In genomic region chr14:74956000-74956279, GRCh38 we compare ENCODE assay signal across 9 cellular contexts. TPM values are rescaled to one million over a fixed set of nuclear protein-coding genes. Genes with fewer than 3 reads are reported as not detected.
A peak's percentile ranks its signal among the peaks of the same experiment; 100 is the strongest.
DNase-seq lines count a peak whose midpoint lies in the region; ATAC-seq and TF ChIP-seq lines count a peak whose summit lies in the region.
"Had no signal": no experiment of that assay in that cellular context is flagged by ENCODE, and none has a peak within 500 bp of the region (broad histone marks: within the 10 kb centered on the region; RNA-seq: fewer than 3 reads in every experiment).

No MANE protein-coding gene starts in this region.

- POLR2A ChIA-PET in CD8-positive, alpha-beta memory T cell (lab: Charles Lee) = no interaction called here
- POLR2A ChIA-PET in Panc1 (lab: Charles Lee) = no interaction called here

- H3K27me3 ChIP-seq in CD8-positive, alpha-beta memory T cell (ENCODE audit: insufficient read depth, low read length, poor library complexity, severe bottlenecking) = peaks cover 10% of the 10 kb centered on the region
- H3K27me3 ChIP-seq in Panc1 (ENCODE audit: control insufficient read depth, insufficient read depth, low read length) = no peaks in the 10 kb centered on the region
- H3K27me3 ChIP-seq in esophagus squamous epithelium = no peaks in the 10 kb centered on the region
- H3K27me3 ChIP-seq in rectal smooth muscle tissue (ENCODE audit: control insufficient read depth, insufficient read depth, low read length) = peaks cover 2% of the 10 kb centered on the region

- no peak overlapping the region for H3K27ac ChIP-seq in CD8-positive, alpha-beta memory T cell (ENCODE audit: low read depth, low read length)
- H3K27ac ChIP-seq in Panc1 (ENCODE audit: low read length) = no peak overlapping the region
- H3K27ac ChIP-seq in esophagus squamous epithelium = peak overlapping the region in 2 of 4 donors; percentile 59 to 64
- no peak overlapping the region for H3K27ac ChIP-seq in rectal smooth muscle tissue (ENCODE audit: low read depth, low read length)

- H3K9ac ChIP-seq in rectal smooth muscle tissue (ENCODE audit: low read length) = no peak overlapping the region

- H3K27me3 Mint-ChIP-seq in CD8-positive, alpha-beta memory T cell = peaks cover 14 to 17% of the 10 kb centered on the region in 2 donors

- intact Hi-C loops in Panc1 (cut with micrococcal nuclease; ENCODE audit: unreplicated experiment) = no loop called here
- intact Hi-C loops in esophagus squamous epithelium (cut with DNase I) = no loop called here

- H3K9me3 Mint-ChIP-seq in CD8-positive, alpha-beta memory T cell = no peaks in the 10 kb centered on the region

- no peaks in the 10 kb centered on the region for H3K4me1 ChIP-seq in CD8-positive, alpha-beta memory T cell (ENCODE audit: insufficient read depth, low read length)
- H3K4me1 ChIP-seq in Panc1 (ENCODE audit: control insufficient read depth, insufficient read depth, low read length) = peaks cover 5% of the 10 kb centered on the region; the same call in 1 of the 2 replicates
- peaks cover 21 to 50% (median 31%) of the 10 kb centered on the region in 3 donors for H3K4me1 ChIP-seq in esophagus squamous epithelium
- H3K4me1 ChIP-seq in rectal smooth muscle tissue (ENCODE audit: control insufficient read depth, insufficient read depth, low read length) = peaks cover 3% of the 10 kb centered on the region

- H3K36me3 Mint-ChIP-seq in CD8-positive, alpha-beta memory T cell = no peaks in the 10 kb centered on the region

- H3K4me3 Mint-ChIP-seq in CD8-positive, alpha-beta memory T cell = peak overlapping the region in 6 of 7 donors; percentile 23 to 68 (median 56)

- H3K4me1 Mint-ChIP-seq in CD8-positive, alpha-beta memory T cell = peaks cover 2 to 4% (median 3%) of the 10 kb centered on the region in 3 donors

- ATAC-seq in Panc1 = no peak
- no peak for ATAC-seq in GM21447 (IDR thresholded peaks at IDR 0.05; ENCODE audit: unreplicated experiment)
- ATAC-seq in HG02678 (IDR thresholded peaks at IDR 0.05; ENCODE audit: unreplicated experiment) = no peak

- CTCF ChIA-PET in CD8-positive, alpha-beta memory T cell (lab: Charles Lee) = no interaction called here
- CTCF ChIA-PET in Panc1 (lab: Charles Lee) = no interaction called here

- TF ChIP-seq POLR2A in esophagus squamous epithelium (IDR thresholded peaks at IDR 0.05) = no peak

- H3K27ac Mint-ChIP-seq in CD8-positive, alpha-beta memory T cell = no peak overlapping the region

- in situ Hi-C loops in Panc1 (cut with HindIII; ENCODE audit: low pct_unique_long_range_greater_than_20kb, low sequenced_read_pairs) = no loop called here

- no TSS peak for BruUV-seq in Panc1 (replicated peaks; lab: Mats Ljungman, UMichigan)

- no peaks in the 10 kb centered on the region for H3K9me3 ChIP-seq in CD8-positive, alpha-beta memory T cell (ENCODE audit: low read length)
- H3K9me3 ChIP-seq in Panc1 (ENCODE audit: control insufficient read depth, insufficient read depth, low read depth, low read length) = no peaks in the 10 kb centered on the region
- no peaks in the 10 kb centered on the region for H3K9me3 ChIP-seq in esophagus squamous epithelium

- no peak overlapping the region for H3K4me3 ChIP-seq in CD8-positive, alpha-beta memory T cell (ENCODE audit: low read length)
- H3K4me3 ChIP-seq in Panc1 (ENCODE audit: low read depth in 2 of 2, low read length in 2 of 2) (peak overlapping the region; percentile 47 to 53), esophagus squamous epithelium (peak overlapping the region; percentile 45 to 78 (median 54)), rectal smooth muscle tissue (ENCODE audit: low read length) (peak overlapping the region; percentile 58)

- 77 to 80% methylated on average over 1 to 4 of the region's 9 CpGs for WGBS in esophagus squamous epithelium, 2 donors

- DNase-seq in CD8-positive, alpha-beta memory T cell = no peak
- DNase-seq in Panc1 (ENCODE audit: low read depth, low spot score) (no peak), esophagus squamous epithelium (lab: John Stamatoyannopoulos, UW) (no peak), dermis blood vessel endothelial cell (no peak), H4 (ENCODE audit: low spot score) (no peak)
- DNase-seq: activated CD8-positive, alpha-beta memory T cell treated with anti-CD3 and anti-CD28 coated beads, Interleukin-2, amount 50 U/mL, for 4 hours had no signal

- TF ChIP-seq CTCF in Panc1 (IDR thresholded peaks at IDR 0.05) (no peak), esophagus squamous epithelium (IDR thresholded peaks at IDR 0.05) (no peak)

- H3K36me3 ChIP-seq in CD8-positive, alpha-beta memory T cell (ENCODE audit: insufficient read depth, low read length) = no peaks in the 10 kb centered on the region
- no peaks in the 10 kb centered on the region for H3K36me3 ChIP-seq in Panc1 (ENCODE audit: control insufficient read depth, insufficient read depth, low read length)
- no peaks in the 10 kb centered on the region for H3K36me3 ChIP-seq in esophagus squamous epithelium
- H3K36me3 ChIP-seq in rectal smooth muscle tissue (ENCODE audit: control insufficient read depth, insufficient read depth, low read length) = no peaks in the 10 kb centered on the region

RNA-seq across cellular contexts. Expression of gene PGF, which starts 0.5 kb away (rescaled TPM):
- total RNA-seq in CD8-positive, alpha-beta memory T cell = under 1 TPM in 1 of 2 experiments, not detected in 1; 0.29 TPM
- not detected for polyA plus RNA-seq in CD8-positive, alpha-beta memory T cell
- total RNA-seq in Panc1 (2021; ENCODE audit: unreplicated experiment) = 7.3 TPM
- 24.9 TPM for polyA plus RNA-seq in Panc1 (2012; ENCODE audit: insufficient read length)
- total RNA-seq in esophagus squamous epithelium = 10 to 100 TPM in 1 of 4 donors, 1 to 10 TPM in 3; 1.6 to 42.3 (median 6.2) TPM
- total RNA-seq in dermis blood vessel endothelial cell = 126 and 252 TPM in 2 replicates
- total RNA-seq in H4 (2014; rRNA removed; shearing (Covaris generic)) = 2.6 and 3.1 TPM in 2 replicates

RNA-seq across cellular contexts. Expression of gene RPS6KL1, which starts 32.9 kb away (rescaled TPM):
- 1 to 10 TPM; 4.8 to 5.0 TPM for total RNA-seq in CD8-positive, alpha-beta memory T cell
- not detected for polyA plus RNA-seq in CD8-positive, alpha-beta memory T cell
- total RNA-seq in Panc1 (2021; ENCODE audit: unreplicated experiment) (14.9 TPM), esophagus squamous epithelium (1 to 10 TPM in 3 of 4 donors, under 1 TPM in 1; 0.83 to 1.7 (median 1.3) TPM), dermis blood vessel endothelial cell (10.4 and 12.4 TPM in 2 replicates)
- 22.4 TPM for polyA plus RNA-seq in Panc1 (2012; ENCODE audit: insufficient read length)
- total RNA-seq in H4 (2014; rRNA removed; shearing (Covaris generic)) = not detected in 2 replicates

RNA-seq across cellular contexts. Expression of gene EIF2B2, which starts 46.8 kb away (rescaled TPM):
- total RNA-seq in CD8-positive, alpha-beta memory T cell = 10 to 100 TPM; 57.4 to 66.7 TPM
- polyA plus RNA-seq in CD8-positive, alpha-beta memory T cell = 28.3 TPM
- total RNA-seq in Panc1 (2021; ENCODE audit: unreplicated experiment) = 37.5 TPM
- 42.1 TPM for polyA plus RNA-seq in Panc1 (2012; ENCODE audit: insufficient read length)
- total RNA-seq in esophagus squamous epithelium = 10 to 100 TPM; 27.8 to 41.0 (median 39.0) TPM
- total RNA-seq in dermis blood vessel endothelial cell = 85.6 and 134 TPM in 2 replicates
- 51.0 and 90.5 TPM in 2 replicates for total RNA-seq in H4 (2014; rRNA removed; shearing (Covaris generic))
